In genomic region chrX:70049925-70050324, GRCh38 we compare ENCODE assay signal across 1 cellular context.
A peak's percentile ranks its signal among the peaks of the same experiment; 100 is the strongest.
TF ChIP-seq lines count a peak whose summit lies in the region.

AWAT2 (minus strand) TSS chrX:70049938; CDS start chrX:70049932, 6 bp downstream.

TF ChIP-seq in HEK293, 187 proteins besides CTCF, POLR2A, EP300 and RAD21 (continued from another document):
- TF ChIP-seq ZNF398 (tag by site-specific recombination; IDR thresholded peaks at IDR 0.05) (no peak), SCRT2 (tag by site-specific recombination; IDR thresholded peaks at IDR 0.05) (no peak), ZBTB44 (tag by site-specific recombination; IDR thresholded peaks at IDR 0.05) (no peak), ZFHX2 (tag by site-specific recombination; conservative IDR thresholded peaks at IDR 0.05) (0 out of 2 replicates have a peak, but pooled peaks have one; percentile 15), ZNF629 (tag by site-specific recombination; IDR thresholded peaks at IDR 0.05) (no peak), ZNF114 (tag by site-specific recombination; IDR thresholded peaks at IDR 0.05) (no peak)
